Comparison of ENCODE assay signal across 13 cellular contexts in genomic region chr21:46287541-46287940, GRCh38. TPM values are rescaled to one million over a fixed set of nuclear protein-coding genes. Genes with fewer than 3 reads are reported as not detected.
A peak's percentile ranks its signal among the peaks of the same experiment; 100 is the strongest.
DNase-seq lines count a peak whose midpoint lies in the region; ATAC-seq, FAIRE-seq and TF ChIP-seq lines count a peak whose summit lies in the region.
"Had no signal": no experiment of that assay in that cellular context is flagged by ENCODE, and none has a peak within 500 bp of the region (broad histone marks: within the 10 kb centered on the region; RNA-seq: fewer than 3 reads in every experiment).

No MANE protein-coding gene starts in this region.

- no peak overlapping the region for H3K27ac ChIP-seq in breast epithelium
- H3K27ac ChIP-seq in WERI-Rb-1, result peak overlapping the region; percentile 95
- no peak overlapping the region for H3K27ac ChIP-seq in keratinocyte (ENCODE audit: control insufficient read depth, insufficient read depth, low read length)
- no peak overlapping the region for H3K27ac ChIP-seq in prostate gland

- H2AFZ ChIP-seq in keratinocyte (ENCODE audit: control insufficient read depth, low read length), result no peak overlapping the region

- intact Hi-C loops in MCF 10A (cut with micrococcal nuclease) (no loop called here), breast epithelium (cut with DNase I; ENCODE audit: low total_unique reads) (no loop called here), prostate gland (cut with DNase I) (loop anchor here (5.0 to 10.0 kb wide), 2 partner anchors 35 to 143 kb away; partner anchors contain the start of genes C21orf58 and PCNT)

- H3K27ac Mint-ChIP-seq in MCF 10A (ENCODE audit: low read depth, unreplicated experiment), result peak overlapping the region; percentile 74

- DNase-seq in MCF 10A (ENCODE audit: unreplicated experiment) (no peak), breast epithelium (ENCODE audit: low spot score in 2 of 2) (no peak), WERI-Rb-1 (no peak), keratinocyte (ENCODE audit: low read depth, low spot score) (no peak), prostate gland (ENCODE audit: low spot score) (no peak), amniotic stem cell (lab: John Stamatoyannopoulos, UW) (no peak)
- DNase-seq: activated CD4-positive, alpha-beta T cell treated with anti-CD3 and anti-CD28 coated beads for 36 hours; effector memory CD4-positive, alpha-beta T cell; occipital lobe; stimulated activated CD4-positive, alpha-beta T cell treated with anti-CD3 and anti-CD28 coated beads, Interleukin-4, amount 100 ng/mL, for 24 hours had no signal

- H3K9me1 ChIP-seq in keratinocyte (ENCODE audit: control insufficient read depth, extremely low read depth, insufficient read depth, low read length), result no peaks in the 10 kb centered on the region

- peaks cover 0 to 27% of the 10 kb centered on the region in 2 donors for H3K4me1 ChIP-seq in breast epithelium
- peaks cover 21% of the 10 kb centered on the region for H3K4me1 ChIP-seq in keratinocyte (ENCODE audit: control insufficient read depth, extremely low read depth, insufficient read depth, low read length)
- H3K4me1 ChIP-seq in prostate gland (replicated peaks), result peaks cover 7% of the 10 kb centered on the region

- POLR2A ChIA-PET in MCF 10A (lab: Yijun Ruan, JAX), result no interaction called here

- H3K27me3 Mint-ChIP-seq in MCF 10A (ENCODE audit: insufficient read depth, unreplicated experiment), result no peaks in the 10 kb centered on the region
- H3K27me3 Mint-ChIP-seq: activated CD4-positive, alpha-beta T cell treated with anti-CD3 and anti-CD28 coated beads for 36 hours; activated naive CD4-positive, alpha-beta T cell treated with anti-CD3 and anti-CD28 coated beads, Interleukin-2, amount 50 U/mL, for 24 hours had no signal

- BruUV-seq in MCF 10A (replicated peaks; lab: Mats Ljungman, UMichigan), result no TSS peak

- H3K36me3 Mint-ChIP-seq in MCF 10A (ENCODE audit: insufficient read depth, unreplicated experiment), result peaks cover 72% of the 10 kb centered on the region

- no peak for TF ChIP-seq POLR2A in breast epithelium (IDR thresholded peaks at IDR 0.05)
- no peak for TF ChIP-seq POLR2A in prostate gland (IDR thresholded peaks at IDR 0.05)
- no peak for TF ChIP-seq POLR2A in GM18505 (IDR thresholded peaks at IDR 0.05; ENCODE audit: borderline replicate concordance, extremely low read depth, insufficient read depth, insufficient read length)

- H3K79me2 ChIP-seq in keratinocyte (ENCODE audit: control insufficient read depth, insufficient read depth, low read length), result peaks cover 35% of the 10 kb centered on the region

- no peak overlapping the region for H3K4me3 ChIP-seq in breast epithelium
- peak overlapping the region; percentile 96 for H3K4me3 ChIP-seq in WERI-Rb-1 (ENCODE audit: low read depth, low read length)
- no peak overlapping the region for H3K4me3 ChIP-seq in keratinocyte (ENCODE audit: control insufficient read depth in 2 of 3, extremely low read depth in 1 of 3, insufficient read depth in 2 of 3, low read depth in 1 of 3, low read length in 3 of 3)
- no peak overlapping the region for H3K4me3 ChIP-seq in prostate gland

- TF ChIP-seq CTCF in MCF 10A (IDR thresholded peaks at IDR 0.05; ENCODE audit: unreplicated experiment) (no peak), breast epithelium (IDR thresholded peaks at IDR 0.05) (no peak), WERI-Rb-1 (IDR thresholded peaks at IDR 0.05; ENCODE audit: low read depth, low read length) (no peak), keratinocyte (optimal IDR thresholded peaks at IDR 0.05 in 1 of 3, IDR thresholded peaks at IDR 0.05 in 1 of 3, conservative IDR thresholded peaks at IDR 0.05 in 1 of 3; ENCODE audit: extremely low read depth in 1 of 3, insufficient read depth in 2 of 3, low read length in 3 of 3) (no peak), prostate gland (IDR thresholded peaks at IDR 0.05) (no peak)

- 86% methylated on average over 10 of the region's 10 CpGs for WGBS in prostate gland

- no peaks in the 10 kb centered on the region for H3K9me3 ChIP-seq in breast epithelium
- H3K9me3 ChIP-seq in WERI-Rb-1 (ENCODE audit: severe bottlenecking), result peaks cover 2% of the 10 kb centered on the region
- no peaks in the 10 kb centered on the region for H3K9me3 ChIP-seq in keratinocyte (ENCODE audit: control insufficient read depth, low read depth, low read length)
- no peaks in the 10 kb centered on the region for H3K9me3 ChIP-seq in prostate gland

- H3K4me1 Mint-ChIP-seq in MCF 10A (ENCODE audit: insufficient read depth, unreplicated experiment), result peaks cover 15% of the 10 kb centered on the region

- H4K20me1 ChIP-seq in keratinocyte (ENCODE audit: control insufficient read depth, extremely low read depth, insufficient read depth, low read length), result no peaks in the 10 kb centered on the region

- no peak for FAIRE-seq in keratinocyte (lab: Jason Lieb, UNC)

- H3K4me3 Mint-ChIP-seq in MCF 10A (ENCODE audit: unreplicated experiment), result peak overlapping the region; percentile 82

- H3K9me3 Mint-ChIP-seq in MCF 10A (ENCODE audit: unreplicated experiment), result no peaks in the 10 kb centered on the region
- H3K9me3 Mint-ChIP-seq: activated naive CD4-positive, alpha-beta T cell treated with anti-CD3 and anti-CD28 coated beads, Interleukin-2, amount 50 U/mL, for 24 hours had no signal

- peak overlapping the region; percentile 75 for H3K4me2 ChIP-seq in keratinocyte (ENCODE audit: control insufficient read depth, extremely low read depth, insufficient read depth, low read depth, low read length)

- no peaks in the 10 kb centered on the region for H3K27me3 ChIP-seq in breast epithelium
- H3K27me3 ChIP-seq in WERI-Rb-1 (ENCODE audit: insufficient read depth, low read depth, severe bottlenecking), result no peaks in the 10 kb centered on the region
- no peaks in the 10 kb centered on the region for H3K27me3 ChIP-seq in keratinocyte (ENCODE audit: control insufficient read depth, extremely low read depth, insufficient read depth, low read length)
- H3K27me3 ChIP-seq in prostate gland (replicated peaks; ENCODE audit: insufficient read depth), result no peaks in the 10 kb centered on the region

- CTCF ChIA-PET in MCF 10A (lab: Yijun Ruan, JAX), result no interaction called here

- H3K36me3 ChIP-seq in breast epithelium, result no peaks in the 10 kb centered on the region
- H3K36me3 ChIP-seq in WERI-Rb-1, result peaks cover 51% of the 10 kb centered on the region
- H3K36me3 ChIP-seq in keratinocyte (ENCODE audit: control insufficient read depth in 2 of 2, extremely low read depth in 1 of 2, insufficient read depth in 2 of 2, low read length in 2 of 2), result peaks cover 9 to 15% of the 10 kb centered on the region in 2 experiments
- no peaks in the 10 kb centered on the region for H3K36me3 ChIP-seq in prostate gland

- ATAC-seq in GM19351 (IDR thresholded peaks at IDR 0.05; ENCODE audit: unreplicated experiment), result no peak
- ATAC-seq in GM18505 (IDR thresholded peaks at IDR 0.05; ENCODE audit: unreplicated experiment), result no peak
- ATAC-seq: activated CD4-positive, alpha-beta T cell treated with anti-CD3 and anti-CD28 coated beads for 36 hours had no signal

- dilution Hi-C loops in keratinocyte (cut with MboI; ENCODE audit: extremely low pct_ligation_motif_present, low sequenced_read_pairs), result no loop called here

- peak overlapping the region; percentile 89 for H3K9ac ChIP-seq in keratinocyte (ENCODE audit: control insufficient read depth, extremely low read depth, insufficient read depth, low read length)

RNA-seq across cellular contexts. Expression of gene YBEY, which starts 1.4 kb away (rescaled TPM):
- total RNA-seq in MCF 10A (2022) (26.7 and 29.9 TPM in 2 replicates), breast epithelium (10 to 100 TPM; 15.4 to 22.8 (median 17.3) TPM), prostate gland (10 to 100 TPM; 28.5 to 30.0 TPM)
- polyA plus RNA-seq in keratinocyte, result 16.2 to 23.5 TPM (median 20.8 TPM) in 3 replicates
- 15.4 TPM for polyA plus RNA-seq in keratinocyte (2011; ENCODE audit: low read depth)
- 26.7 and 33.2 TPM in 2 replicates for polyA plus RNA-seq in keratinocyte (2011; cell fraction: cytosol; rRNA removed)
- 17.2 and 19.1 TPM in 2 replicates for polyA plus RNA-seq in keratinocyte (2011; cell fraction: nucleus; rRNA removed)
- 13.9 and 22.3 TPM in 2 replicates for polyA plus RNA-seq in keratinocyte (2012; ENCODE audit: low replicate concordance)
- polyA minus RNA-seq in keratinocyte, result 7.3 to 10.8 TPM (median 10.8 TPM) in 3 replicates
- polyA minus RNA-seq in keratinocyte (2011; cell fraction: cytosol; rRNA and poly(A)+ RNA removed), result 7.7 TPM
- 3.8 and 5.0 TPM in 2 replicates for polyA minus RNA-seq in keratinocyte (2011; cell fraction: nucleus; rRNA and poly(A)+ RNA removed)

RNA-seq across cellular contexts. Expression of gene MCM3AP, which starts 2.1 kb away (rescaled TPM):
- total RNA-seq in MCF 10A (2022) (118 and 128 TPM in 2 replicates), breast epithelium (10 to 100 TPM; 91.5 to 100.0 (median 99.2) TPM), prostate gland (100 to 1,000 TPM; 107 to 120 TPM)
- 27.9 to 42.3 TPM (median 34.3 TPM) in 3 replicates for polyA plus RNA-seq in keratinocyte
- polyA plus RNA-seq in keratinocyte (2011; ENCODE audit: low read depth), result 26.0 TPM
- polyA plus RNA-seq in keratinocyte (2011; cell fraction: cytosol; rRNA removed), result 22.9 and 23.0 TPM in 2 replicates
- polyA plus RNA-seq in keratinocyte (2011; cell fraction: nucleus; rRNA removed), result 99.9 and 107 TPM in 2 replicates
- polyA plus RNA-seq in keratinocyte (2012; ENCODE audit: low replicate concordance), result 28.9 and 40.9 TPM in 2 replicates
- 37.0 to 46.2 TPM (median 43.8 TPM) in 3 replicates for polyA minus RNA-seq in keratinocyte
- polyA minus RNA-seq in keratinocyte (2011; cell fraction: cytosol; rRNA and poly(A)+ RNA removed), result 85.8 TPM
- polyA minus RNA-seq in keratinocyte (2011; cell fraction: nucleus; rRNA and poly(A)+ RNA removed), result 102 and 185 TPM in 2 replicates

RNA-seq across cellular contexts. Expression of gene C21orf58, which starts 36.1 kb away (rescaled TPM):
- total RNA-seq in MCF 10A (2022), result 6.4 and 7.8 TPM in 2 replicates
- 1 to 10 TPM in 2 of 3 donors, under 1 TPM in 1; 0.96 to 2.9 (median 2.6) TPM for total RNA-seq in breast epithelium
- polyA plus RNA-seq in keratinocyte, result 0.50 to 1.4 TPM (median 1.2 TPM) in 3 replicates
- polyA plus RNA-seq in keratinocyte (2011; ENCODE audit: low read depth), result 0.16 TPM
- polyA plus RNA-seq in keratinocyte (2011; cell fraction: cytosol; rRNA removed), result 0.35 and 0.65 TPM in 2 replicates
- 2.5 and 3.4 TPM in 2 replicates for polyA plus RNA-seq in keratinocyte (2011; cell fraction: nucleus; rRNA removed)
- 0.55 and 1.5 TPM in 2 replicates for polyA plus RNA-seq in keratinocyte (2012; ENCODE audit: low replicate concordance)
- 1.1 to 2.2 TPM (median 1.8 TPM) in 3 replicates for polyA minus RNA-seq in keratinocyte
- polyA minus RNA-seq in keratinocyte (2011; cell fraction: cytosol; rRNA and poly(A)+ RNA removed), result 1.3 TPM
- 1.2 and 1.3 TPM in 2 replicates for polyA minus RNA-seq in keratinocyte (2011; cell fraction: nucleus; rRNA and poly(A)+ RNA removed)
- total RNA-seq in prostate gland, result 1 to 10 TPM; 4.0 to 8.9 TPM

RNA-seq across cellular contexts. Expression of gene PCNT, which starts 36.4 kb away (rescaled TPM):
- total RNA-seq in MCF 10A (2022) (31.6 and 34.0 TPM in 2 replicates), breast epithelium (10 to 100 TPM; 25.2 to 31.0 (median 28.5) TPM), prostate gland (10 to 100 TPM; 33.8 to 70.9 TPM)
- 7.6 to 9.8 TPM (median 8.9 TPM) in 3 replicates for polyA plus RNA-seq in keratinocyte
- 23.1 TPM for polyA plus RNA-seq in keratinocyte (2011; ENCODE audit: low read depth)
- polyA plus RNA-seq in keratinocyte (2011; cell fraction: cytosol; rRNA removed), result 3.9 and 4.2 TPM in 2 replicates
- 33.4 and 35.2 TPM in 2 replicates for polyA plus RNA-seq in keratinocyte (2011; cell fraction: nucleus; rRNA removed)
- 6.6 and 8.9 TPM in 2 replicates for polyA plus RNA-seq in keratinocyte (2012; ENCODE audit: low replicate concordance)
- 26.3 to 41.6 TPM (median 28.7 TPM) in 3 replicates for polyA minus RNA-seq in keratinocyte
- 3.5 TPM for polyA minus RNA-seq in keratinocyte (2011; cell fraction: cytosol; rRNA and poly(A)+ RNA removed)
- polyA minus RNA-seq in keratinocyte (2011; cell fraction: nucleus; rRNA and poly(A)+ RNA removed), result 19.8 and 22.7 TPM in 2 replicates

RNA-seq across cellular contexts. Expression of gene LSS, which starts 59.0 kb away (rescaled TPM):
- total RNA-seq in MCF 10A (2022) (45.5 and 47.5 TPM in 2 replicates), breast epithelium (100 to 1,000 TPM in 1 of 3 donors, 10 to 100 TPM in 2; 41.4 to 144 (median 56.4) TPM), prostate gland (100 to 1,000 TPM in 1 of 2 donors, 10 to 100 TPM in 1; 95.5 to 145 TPM)
- polyA plus RNA-seq in keratinocyte, result 105 to 136 TPM (median 134 TPM) in 3 replicates
- 27.6 TPM for polyA plus RNA-seq in keratinocyte (2011; ENCODE audit: low read depth)
- polyA plus RNA-seq in keratinocyte (2011; cell fraction: cytosol; rRNA removed), result 64.0 and 96.8 TPM in 2 replicates
- 299 and 368 TPM in 2 replicates for polyA plus RNA-seq in keratinocyte (2011; cell fraction: nucleus; rRNA removed)
- polyA plus RNA-seq in keratinocyte (2012; ENCODE audit: low replicate concordance), result 27.2 and 156 TPM in 2 replicates
- 220 to 321 TPM (median 313 TPM) in 3 replicates for polyA minus RNA-seq in keratinocyte
- 126 TPM for polyA minus RNA-seq in keratinocyte (2011; cell fraction: cytosol; rRNA and poly(A)+ RNA removed)
- polyA minus RNA-seq in keratinocyte (2011; cell fraction: nucleus; rRNA and poly(A)+ RNA removed), result 158 and 181 TPM in 2 replicates
